26 cellular contexts compared by ENCODE assay signal in genomic region chr9:126262738-126263137, GRCh38.
DNase-seq lines count a peak whose midpoint lies in the region; ATAC-seq, FAIRE-seq and TF ChIP-seq lines count a peak whose summit lies in the region.
"Had no signal": no experiment of that assay in that cellular context is flagged by ENCODE, and none has a peak within 500 bp of the region (broad histone marks: within the 10 kb centered on the region; RNA-seq: fewer than 3 reads in every experiment).

No MANE protein-coding gene starts in this region.

- H3K79me2 ChIP-seq in HepG2 (ENCODE audit: insufficient read depth, low read length) (no peaks in the 10 kb centered on the region), endothelial cell of umbilical vein (ENCODE audit: control insufficient read depth, insufficient read depth, low read length) (no peaks in the 10 kb centered on the region)

- H3K4me3 ChIP-seq in HepG2 (replicated peaks in 1 of 3; ENCODE audit: insufficient read depth in 1 of 3, low read depth in 2 of 3, low read length in 3 of 3) = no peak overlapping the region
- no peak overlapping the region for H3K4me3 ChIP-seq in right lobe of liver
- H3K4me3 ChIP-seq in endothelial cell of umbilical vein (replicated peaks in 1 of 3; ENCODE audit: insufficient read depth in 1 of 3, low read depth in 1 of 3, low read length in 3 of 3) = no peak overlapping the region
- H3K4me3 ChIP-seq: GM23248 had no signal

- no peak for TF ChIP-seq EP300 in HepG2 (IDR thresholded peaks at IDR 0.05; ENCODE audit: low read depth in 2 of 2, low read length in 2 of 2)
- TF ChIP-seq EP300 in HepG2 (CRISPR knock-in tag; IDR thresholded peaks at IDR 0.05; ENCODE audit: borderline replicate concordance) = no peak

- CTCF ChIA-PET in HepG2 (lab: Yijun Ruan, JAX; ENCODE audit: low intra/inter-chr PET ratio, low total read pairs) (no interaction called here), endothelial cell of umbilical vein (lab: Charles Lee) (interaction anchor here (1.4 kb wide), 1 partner anchor 9 kb away, joined by 3 read pairs; no protein-coding TSS in a partner anchor)

- H3K4me1 ChIP-seq in HepG2 (ENCODE audit: insufficient read depth, low read length) = no peaks in the 10 kb centered on the region
- no peaks in the 10 kb centered on the region for H3K4me1 ChIP-seq in right lobe of liver
- no peaks in the 10 kb centered on the region for H3K4me1 ChIP-seq in endothelial cell of umbilical vein (ENCODE audit: control insufficient read depth, extremely low read depth, insufficient read depth, low read length)

- in situ Hi-C loops in HepG2 (cut with HindIII; ENCODE audit: extremely low pct_ligation_motif_present, low pct_unique_long_range_greater_than_20kb) = no loop called here

- ATAC-seq in HepG2 (no peak), right lobe of liver (no peak), HG03521 (IDR thresholded peaks at IDR 0.05; ENCODE audit: unreplicated experiment) (no peak), GM18868 (IDR thresholded peaks at IDR 0.05; ENCODE audit: unreplicated experiment) (no peak)
- ATAC-seq: HCT116 had no signal

- H3K4me2 ChIP-seq in HepG2 (ENCODE audit: low read depth, low read length) = no peak overlapping the region
- no peak overlapping the region for H3K4me2 ChIP-seq in endothelial cell of umbilical vein (ENCODE audit: insufficient read depth, low read length)

- H3K36me3 ChIP-seq in HepG2 (replicated peaks in 1 of 2; ENCODE audit: control insufficient read depth in 1 of 2, insufficient read depth in 2 of 2, low read length in 2 of 2) = no peaks in the 10 kb centered on the region
- H3K36me3 ChIP-seq in right lobe of liver = no peaks in the 10 kb centered on the region
- H3K36me3 ChIP-seq in endothelial cell of umbilical vein (ENCODE audit: control insufficient read depth in 2 of 2, extremely low read depth in 1 of 2, insufficient read depth in 2 of 2, low read length in 2 of 2) = no peaks in the 10 kb centered on the region

- dilution Hi-C loops in endothelial cell of umbilical vein (cut with MboI; ENCODE audit: extremely low pct_ligation_motif_present, low sequenced_read_pairs) = no loop called here

- H2AFZ ChIP-seq in HepG2 (ENCODE audit: low read length) (no peak overlapping the region), endothelial cell of umbilical vein (ENCODE audit: low read depth, low read length) (no peak overlapping the region)
- H2AFZ ChIP-seq: GM23248 had no signal

- no TSS peak for BruUV-seq in HepG2 (replicated peaks; lab: Mats Ljungman, UMichigan)
- BruUV-seq in endothelial cell of umbilical vein (replicated peaks; lab: Mats Ljungman, UMichigan) = no TSS peak

- FAIRE-seq in HepG2 (lab: Jason Lieb, UNC) (no peak), endothelial cell of umbilical vein (lab: Jason Lieb, UNC) (peak; percentile 37)
- FAIRE-seq: A204.1, GM12891, GM18507, GM19239, H1 had no signal

- DNase-seq in HepG2 (ENCODE audit: low spot score) (no peak), right lobe of liver (no peak), OCI-M1 (lab: John Stamatoyannopoulos, UW) (peak; percentile 17), endothelial cell of umbilical vein (ENCODE audit: low read depth, low spot score) (no peak), NCI-H510A treated with DMSO at 0.1 percent for 48 hours (lab: John Stamatoyannopoulos, UW) (no peak)
- DNase-seq in activated CD4-positive, CD25-positive, alpha-beta regulatory T cell (lab: John Stamatoyannopoulos, UW) = no peak
- DNase-seq: ACHN; AML-193; C1 segment of cervical spinal cord; Calu3; CD4-positive, alpha-beta memory T cell; COR-L47; DMS53; DMS79 treated with DMSO at 0.1 percent for 48 hours; GF-D8; GM23248; H7 had no signal

- H3K9ac ChIP-seq in HepG2 (ENCODE audit: insufficient read depth, low read depth, low read length) (no peak overlapping the region), endothelial cell of umbilical vein (replicated peaks; ENCODE audit: extremely low read depth, insufficient read depth, low read length) (no peak overlapping the region)
- H3K9ac ChIP-seq: GM23248 had no signal

- no peaks in the 10 kb centered on the region for H4K20me1 ChIP-seq in HepG2 (ENCODE audit: insufficient read depth, low read length)
- no peaks in the 10 kb centered on the region for H4K20me1 ChIP-seq in endothelial cell of umbilical vein (replicated peaks; ENCODE audit: control insufficient read depth, extremely low read depth, insufficient read depth, low read length)

- intact Hi-C loops in HepG2 (cut with micrococcal nuclease; ENCODE audit: unreplicated experiment) (no loop called here), right lobe of liver (cut with DNase I) (no loop called here), endothelial cell of umbilical vein (cut with micrococcal nuclease) (no loop called here)

- H3K9me3 ChIP-seq in HepG2 (ENCODE audit: low read length) (no peaks in the 10 kb centered on the region), right lobe of liver (no peaks in the 10 kb centered on the region), endothelial cell of umbilical vein (replicated peaks; ENCODE audit: control insufficient read depth, insufficient read depth, low read length) (no peaks in the 10 kb centered on the region)

- no peaks in the 10 kb centered on the region for H3K9me1 ChIP-seq in endothelial cell of umbilical vein (replicated peaks; ENCODE audit: control insufficient read depth, extremely low read depth, insufficient read depth, low read length)

- TF ChIP-seq POLR2A in HepG2 (IDR thresholded peaks at IDR 0.05; ENCODE audit: insufficient read depth in 1 of 2, low read depth in 2 of 2, low read length in 2 of 2) (no peak), right lobe of liver (IDR thresholded peaks at IDR 0.05) (no peak), endothelial cell of umbilical vein (IDR thresholded peaks at IDR 0.05; ENCODE audit: low read depth, low read length) (no peak)

- H3K27me3 ChIP-seq in HepG2 (ENCODE audit: control insufficient read depth in 1 of 2, insufficient read depth in 2 of 2, low read length in 2 of 2) (peaks cover 0 to 9% of the 10 kb centered on the region in 2 experiments; a peak in 2 of 5 replicates), right lobe of liver (no peaks in the 10 kb centered on the region), endothelial cell of umbilical vein (ENCODE audit: control insufficient read depth in 2 of 2, insufficient read depth in 2 of 2, low read length in 2 of 2) (peaks cover 20 to 49% of the 10 kb centered on the region in 2 experiments)

- TF ChIP-seq CTCF in HepG2 (CRISPR knock-in tag; IDR thresholded peaks at IDR 0.05) (no peak), right lobe of liver (IDR thresholded peaks at IDR 0.05) (no peak), endothelial cell of umbilical vein (IDR thresholded peaks at IDR 0.05; ENCODE audit: extremely low read depth in 1 of 2, insufficient read depth in 1 of 2, low read depth in 1 of 2, low read length in 2 of 2) (no peak)

- TF ChIP-seq RAD21 in HepG2 (CRISPR knock-in tag; IDR thresholded peaks at IDR 0.05) = no peak

- H3K27ac ChIP-seq in HepG2 (ENCODE audit: extremely low read length, insufficient read depth, low read length) (no peak overlapping the region), right lobe of liver (no peak overlapping the region), endothelial cell of umbilical vein (ENCODE audit: insufficient read depth, low read depth, low read length) (no peak overlapping the region)
- H3K27ac ChIP-seq: 22Rv1, GM23248 had no signal

- POLR2A ChIA-PET in HepG2 (lab: Yijun Ruan, JAX) (no interaction called here), endothelial cell of umbilical vein (lab: Charles Lee) (no interaction called here)

TF ChIP-seq in HepG2, 621 proteins besides CTCF, POLR2A, EP300 and RAD21:
- TF ChIP-seq ATF3 (CRISPR knock-in tag; IDR thresholded peaks at IDR 0.05) = no peak
- TF ChIP-seq NFE2L2 (IDR thresholded peaks at IDR 0.05; ENCODE audit: low read length) = 0 out of 2 replicates have a peak, but pooled peaks have one; percentile 37
TF ChIP-seq in HepG2: peak in this region for 1.

TF ChIP-seq in endothelial cell of umbilical vein, 7 proteins besides CTCF, POLR2A, EP300 and RAD21:
- no peak for TF ChIP-seq FOS (IDR thresholded peaks at IDR 0.05; ENCODE audit: borderline replicate concordance, insufficient read depth, low read length)
- no peak for TF ChIP-seq EZH2 (IDR thresholded peaks at IDR 0.05; ENCODE audit: borderline replicate concordance, low read depth, low read length, severe bottlenecking)
- TF ChIP-seq MAX (IDR thresholded peaks at IDR 0.05; ENCODE audit: insufficient read depth, insufficient read length) = no peak
- no peak for TF ChIP-seq GATA2 (IDR thresholded peaks at IDR 0.05; ENCODE audit: insufficient read depth, insufficient read length, low read depth, low read length)
- TF ChIP-seq JUN (IDR thresholded peaks at IDR 0.05; ENCODE audit: borderline replicate concordance, insufficient read depth, insufficient read length, low read depth) = no peak
- no peak for TF ChIP-seq POLR2AphosphoS5 (IDR thresholded peaks at IDR 0.05; ENCODE audit: insufficient read depth, low read depth, low read length)
- no peak for TF ChIP-seq MYC (IDR thresholded peaks at IDR 0.05; ENCODE audit: low read depth, low read length)
TF ChIP-seq in endothelial cell of umbilical vein: peak in this region for 0.
